Comparison of ENCODE assay signal across 7 cellular contexts in genomic region chr7:46091071-46091470, GRCh38.
"Had no signal": no experiment of that assay in that cellular context is flagged by ENCODE, and none has a peak within 500 bp of the region (broad histone marks: within the 10 kb centered on the region; RNA-seq: fewer than 3 reads in every experiment).

No MANE protein-coding gene starts in this region.

- FAIRE-seq: HTR-8/SVneo, K562 had no signal

- H3K4me3 Mint-ChIP-seq: H9 had no signal

- H3K27ac Mint-ChIP-seq: H9 had no signal

- DNase-seq: GM23248, GOT3, H9, HCEC 1CT, IMR-90 had no signal
